15 cellular contexts compared by ENCODE assay signal in the genomic region with DNA sequence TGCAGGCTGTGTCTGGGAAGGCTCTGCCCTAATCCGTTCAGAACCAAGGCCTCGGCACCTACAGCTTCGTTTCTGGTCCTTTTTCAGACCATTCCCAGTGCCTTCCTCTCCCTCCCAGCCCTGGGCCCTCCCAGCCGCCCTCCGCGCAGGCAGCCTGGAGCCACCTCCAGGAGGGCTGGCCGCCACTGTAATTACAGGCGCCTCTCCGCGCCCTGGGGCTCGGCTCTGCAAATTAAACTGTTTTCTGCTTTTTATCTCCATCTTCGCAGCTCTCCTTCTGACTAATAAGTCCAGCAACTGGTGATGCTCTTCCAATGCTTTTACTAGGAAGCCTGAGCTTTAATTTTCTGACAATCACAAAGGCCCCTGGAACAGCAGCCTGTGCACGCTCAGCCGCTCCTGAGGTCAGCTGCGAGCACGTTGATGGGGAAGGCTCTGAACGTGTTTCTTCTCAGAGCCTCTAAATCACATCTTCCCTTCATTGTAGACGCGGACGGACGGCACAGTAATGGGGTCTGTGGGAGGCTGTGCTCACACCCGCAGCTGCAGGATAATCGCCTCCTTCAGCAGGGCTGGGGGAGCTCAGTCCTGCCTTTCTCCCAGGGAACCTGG.
A peak's percentile ranks its signal among the peaks of the same experiment; 100 is the strongest.
DNase-seq lines count a peak whose midpoint lies in the region; ATAC-seq, FAIRE-seq and TF ChIP-seq lines count a peak whose summit lies in the region.
"Had no signal": no experiment of that assay in that cellular context is flagged by ENCODE, and none has a peak within 500 bp of the region (broad histone marks: within the 10 kb centered on the region; RNA-seq: fewer than 3 reads in every experiment).

No MANE protein-coding gene starts in this region.

- H3K27me3 ChIP-seq in SK-N-SH (ENCODE audit: insufficient read depth) (no peaks in the 10 kb centered on the region), suprapubic skin (peaks cover 14% of the 10 kb centered on the region)
- H3K27me3 ChIP-seq: thyroid gland had no signal

- TF ChIP-seq CTCF in SK-N-SH (IDR thresholded peaks at IDR 0.05) (no peak), suprapubic skin (IDR thresholded peaks at IDR 0.05) (no peak)

- peaks cover 8 to 47% of the 10 kb centered on the region in 2 donors for H3K27me3 Mint-ChIP-seq in effector memory CD8-positive, alpha-beta T cell

- no peaks in the 10 kb centered on the region for H3K4me1 Mint-ChIP-seq in effector memory CD8-positive, alpha-beta T cell (ENCODE audit: low read depth in 2 of 2)

- no peak for TF ChIP-seq POLR2A in suprapubic skin (IDR thresholded peaks at IDR 0.05)

- H3K36me3 Mint-ChIP-seq in effector memory CD8-positive, alpha-beta T cell (ENCODE audit: insufficient read depth): no peaks in the 10 kb centered on the region
- H3K36me3 Mint-ChIP-seq: activated naive CD8-positive, alpha-beta T cell had no signal

- TF ChIP-seq EP300 in SK-N-SH (IDR thresholded peaks at IDR 0.05; ENCODE audit: borderline replicate concordance in 1 of 2, low read depth in 1 of 2, low read length in 1 of 2) (peak in 1 of 2 experiments; percentile 24; a peak in 1 of 4 replicates), suprapubic skin (IDR thresholded peaks at IDR 0.05) (no peak)

- POLR2A ChIA-PET in SK-N-SH (lab: Yijun Ruan, JAX): no interaction called here

- no peak for FAIRE-seq in frontal cortex (lab: Jason Lieb, UNC)

- peak; percentile 81 for DNase-seq in SK-N-SH
- peak; percentile 63 for DNase-seq in SK-N-DZ (ENCODE audit: low spot score)
- DNase-seq in left lobe of liver (ENCODE audit: low spot score): peak; percentile 26
- peak; percentile 45 to 74 for DNase-seq in suprapubic skin (ENCODE audit: low spot score in 2 of 2)
- DNase-seq in SW 1271 (lab: John Stamatoyannopoulos, UW): no peak
- DNase-seq in effector memory CD8-positive, alpha-beta T cell: no peak
- DNase-seq in frontal cortex (ENCODE audit: low spot score in 2 of 2): no peak
- DNase-seq: activated CD4-positive, alpha-beta T cell treated with anti-CD3 and anti-CD28 coated beads, Interleukin-2, amount 50 U/mL, for 4 hours; KG1; NCI-H2107; PC-3; thyroid gland had no signal

- no peaks in the 10 kb centered on the region for H3K79me2 ChIP-seq in SK-N-SH (ENCODE audit: insufficient read depth)

- H3K4me3 ChIP-seq in SK-N-SH (ENCODE audit: low read depth in 2 of 2, low read length in 1 of 2) (no peak overlapping the region), suprapubic skin (no peak overlapping the region)
- H3K4me3 ChIP-seq: thyroid gland had no signal

- TF ChIP-seq RAD21 in SK-N-SH (IDR thresholded peaks at IDR 0.05; ENCODE audit: low read length): no peak

- H3K4me2 ChIP-seq in SK-N-SH: no peak overlapping the region

- H3K9ac ChIP-seq in SK-N-SH: no peak overlapping the region

- CTCF ChIA-PET in SK-N-SH (lab: Yijun Ruan, JAX): interaction anchor here (0.7 to 1.2 kb wide), 4 partner anchors 11 to 258 kb away, joined by 3 to 4 read pairs (median 3); no protein-coding TSS in a partner anchor

- 47% methylated on average over 21 of the region's 23 CpGs for WGBS in SK-N-SH (ENCODE audit: low lambda C conversion rate)
- WGBS in suprapubic skin: 62% methylated on average over 22 of the region's 23 CpGs

- no peak overlapping the region for H2AFZ ChIP-seq in SK-N-SH (ENCODE audit: low read depth)

- H3K9me2 ChIP-seq in SK-N-SH: no peaks in the 10 kb centered on the region

- H3K27ac ChIP-seq in SK-N-SH (ENCODE audit: low read depth in 2 of 2, low read length in 1 of 2): peak overlapping the region in 1 of 2 experiments; percentile 43; a peak in 1 of 4 replicates
- H3K27ac ChIP-seq in suprapubic skin: no peak overlapping the region
- H3K27ac ChIP-seq: thyroid gland had no signal

- no peak for ATAC-seq in SK-N-SH treated with all-trans-retinoic acid at 6 μM for 48 hours
- no peak for ATAC-seq in left lobe of liver
- ATAC-seq in effector memory CD8-positive, alpha-beta T cell (replicated peaks): no peak
- ATAC-seq: PC-3 had no signal

- H3F3A ChIP-seq in SK-N-SH (replicated peaks; ENCODE audit: insufficient read depth): no peaks in the 10 kb centered on the region

- no peak overlapping the region for H3K27ac Mint-ChIP-seq in effector memory CD8-positive, alpha-beta T cell
- H3K27ac Mint-ChIP-seq: activated naive CD8-positive, alpha-beta T cell; T-helper 1 cell treated with Interleukin-12 subunit alpha and Interleukin-12 subunit beta and Interleukin-4 antibody, amounts not matched to agents 30 μg/mL and 1 μg/mL, for 36 hours had no signal

- no peaks in the 10 kb centered on the region for H3K36me3 ChIP-seq in SK-N-SH (replicated peaks in 1 of 2; ENCODE audit: control insufficient read depth in 1 of 2, insufficient read depth in 2 of 2, low read length in 1 of 2)
- no peaks in the 10 kb centered on the region for H3K36me3 ChIP-seq in suprapubic skin
- H3K36me3 ChIP-seq: thyroid gland had no signal

- H4K20me1 ChIP-seq in SK-N-SH (ENCODE audit: insufficient read depth): no peaks in the 10 kb centered on the region

- H3K4me3 Mint-ChIP-seq in effector memory CD8-positive, alpha-beta T cell: no peak overlapping the region
- H3K4me3 Mint-ChIP-seq: activated naive CD8-positive, alpha-beta T cell; T-helper 1 cell treated with Interleukin-12 subunit alpha and Interleukin-12 subunit beta and Interleukin-4 antibody, amounts not matched to agents 30 μg/mL and 1 μg/mL, for 36 hours had no signal

- H3K4me1 ChIP-seq in SK-N-SH (ENCODE audit: control insufficient read depth in 1 of 2, insufficient read depth in 2 of 2, low read depth in 1 of 2, low read length in 1 of 2) (peaks cover 0 to 31% of the 10 kb centered on the region in 2 experiments; a peak in 1 of 4 replicates), suprapubic skin (no peaks in the 10 kb centered on the region)
- H3K4me1 ChIP-seq: thyroid gland had no signal

- no peaks in the 10 kb centered on the region for H3K9me3 Mint-ChIP-seq in effector memory CD8-positive, alpha-beta T cell

- no peaks in the 10 kb centered on the region for H3K9me3 ChIP-seq in SK-N-SH
- no peaks in the 10 kb centered on the region for H3K9me3 ChIP-seq in suprapubic skin
- H3K9me3 ChIP-seq: thyroid gland had no signal

TF ChIP-seq in SK-N-SH, 30 proteins besides CTCF, POLR2A, EP300 and RAD21:
- peak; percentile 77 for TF ChIP-seq GATA2 (CRISPR knock-in tag; IDR thresholded peaks at IDR 0.05)
- peak; percentile 67; the same call in 1 of the 2 replicates for TF ChIP-seq RFX5 (IDR thresholded peaks at IDR 0.05; ENCODE audit: low read length)
- TF ChIP-seq FOXJ3 (CRISPR knock-in tag; IDR thresholded peaks at IDR 0.05): peak; percentile 68
- TF ChIP-seq TAF1 (IDR thresholded peaks at IDR 0.05; ENCODE audit: borderline replicate concordance, low read depth, low read length): no peak

TF ChIP-seq in SK-N-SH treated with all-trans-retinoic acid at 6 μM for 48 hours, 23 proteins besides CTCF, POLR2A, EP300 and RAD21:
- TF ChIP-seq GLIS3 (CRISPR knock-in tag; IDR thresholded peaks at IDR 0.05): no peak
- TF ChIP-seq ZC3H10 (CRISPR knock-in tag; IDR thresholded peaks at IDR 0.05): no peak
- no peak for TF ChIP-seq SNAI2 (CRISPR knock-in tag; IDR thresholded peaks at IDR 0.05)
- TF ChIP-seq ARNTL (CRISPR knock-in tag; IDR thresholded peaks at IDR 0.05; ENCODE audit: borderline replicate concordance, low read depth): no peak
- TF ChIP-seq, protein P1, sequence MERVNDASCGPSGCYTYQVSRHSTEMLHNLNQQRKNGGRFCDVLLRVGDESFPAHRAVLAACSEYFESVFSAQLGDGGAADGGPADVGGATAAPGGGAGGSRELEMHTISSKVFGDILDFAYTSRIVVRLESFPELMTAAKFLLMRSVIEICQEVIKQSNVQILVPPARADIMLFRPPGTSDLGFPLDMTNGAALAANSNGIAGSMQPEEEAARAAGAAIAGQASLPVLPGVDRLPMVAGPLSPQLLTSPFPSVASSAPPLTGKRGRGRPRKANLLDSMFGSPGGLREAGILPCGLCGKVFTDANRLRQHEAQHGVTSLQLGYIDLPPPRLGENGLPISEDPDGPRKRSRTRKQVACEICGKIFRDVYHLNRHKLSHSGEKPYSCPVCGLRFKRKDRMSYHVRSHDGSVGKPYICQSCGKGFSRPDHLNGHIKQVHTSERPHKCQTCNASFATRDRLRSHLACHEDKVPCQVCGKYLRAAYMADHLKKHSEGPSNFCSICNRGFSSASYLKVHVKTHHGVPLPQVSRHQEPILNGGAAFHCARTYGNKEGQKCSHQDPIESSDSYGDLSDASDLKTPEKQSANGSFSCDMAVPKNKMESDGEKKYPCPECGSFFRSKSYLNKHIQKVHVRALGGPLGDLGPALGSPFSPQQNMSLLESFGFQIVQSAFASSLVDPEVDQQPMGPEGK (CRISPR knock-in tag; IDR thresholded peaks at IDR 0.05; ENCODE audit: borderline replicate concordance): no peak
- no peak for TF ChIP-seq ZFP30 (CRISPR knock-in tag; IDR thresholded peaks at IDR 0.05)
- TF ChIP-seq BACH2 (CRISPR knock-in tag; IDR thresholded peaks at IDR 0.05; ENCODE audit: borderline replicate concordance): no peak
- no peak for TF ChIP-seq OSR1 (CRISPR knock-in tag; IDR thresholded peaks at IDR 0.05)
- TF ChIP-seq TOX (CRISPR knock-in tag; IDR thresholded peaks at IDR 0.05; ENCODE audit: borderline replicate concordance): no peak
- TF ChIP-seq ZNF8 (CRISPR knock-in tag; IDR thresholded peaks at IDR 0.05): no peak
- TF ChIP-seq CSDC2 (CRISPR knock-in tag; IDR thresholded peaks at IDR 0.05): no peak
- no peak for TF ChIP-seq ISL1 (CRISPR knock-in tag; IDR thresholded peaks at IDR 0.05)
- no peak for TF ChIP-seq ZNF70 (CRISPR knock-in tag; IDR thresholded peaks at IDR 0.05)
- TF ChIP-seq ZNF565 (CRISPR knock-in tag; conservative IDR thresholded peaks at IDR 0.05; ENCODE audit: low read depth): no peak
- no peak for TF ChIP-seq TCF4 (CRISPR knock-in tag; IDR thresholded peaks at IDR 0.05; ENCODE audit: borderline replicate concordance)
- TF ChIP-seq ZFP3 (CRISPR knock-in tag; IDR thresholded peaks at IDR 0.05): no peak
- TF ChIP-seq RARB (CRISPR knock-in tag; IDR thresholded peaks at IDR 0.05): no peak
- TF ChIP-seq ESRRG (CRISPR knock-in tag; IDR thresholded peaks at IDR 0.05): no peak

Comparison
In these comparisons a context has a peak if more than half of its experiments do, and no peak if none do; other contexts are left out.
1. DNase-seq: peak in SK-N-SH (single experiment), SK-N-DZ (single experiment), left lobe of liver (single experiment) and suprapubic skin (2 of 2); none in SW 1271 (0 of 2), effector memory CD8-positive, alpha-beta T cell (0 of 3) and frontal cortex (0 of 2).